In genomic region chr6:149696904-149697303, GRCh38 we compare ENCODE assay signal across 2 cellular contexts.
TF ChIP-seq lines count a peak whose summit lies in the region.

No MANE protein-coding gene starts in this region.

TF ChIP-seq in HepG2, 621 proteins besides CTCF, POLR2A, EP300 and RAD21:
- TF ChIP-seq NRL (CRISPR knock-in tag; IDR thresholded peaks at IDR 0.05; ENCODE audit: borderline replicate concordance) (no peak), RELA (CRISPR knock-in tag; IDR thresholded peaks at IDR 0.05) (no peak), SIX1 (CRISPR knock-in tag; IDR thresholded peaks at IDR 0.05; ENCODE audit: borderline replicate concordance) (no peak), MED1 (CRISPR knock-in tag; IDR thresholded peaks at IDR 0.05) (no peak), ZSCAN22 (CRISPR knock-in tag; IDR thresholded peaks at IDR 0.05) (no peak), ZBTB21 (CRISPR knock-in tag; IDR thresholded peaks at IDR 0.05) (no peak), TCF7 (IDR thresholded peaks at IDR 0.05; ENCODE audit: low read depth) (no peak)
TF ChIP-seq in HepG2: peak in this region for 0.

TF ChIP-seq in SK-N-SH, 30 proteins besides CTCF, POLR2A, EP300 and RAD21:
- no peak for TF ChIP-seq TAF1 (IDR thresholded peaks at IDR 0.05; ENCODE audit: borderline replicate concordance, low read depth, low read length)
- peak; percentile 4; the same call in 1 of the 2 replicates for TF ChIP-seq PBX3 (IDR thresholded peaks at IDR 0.05)
